ENCODE assay signal across 11 cellular contexts in the genomic region with DNA sequence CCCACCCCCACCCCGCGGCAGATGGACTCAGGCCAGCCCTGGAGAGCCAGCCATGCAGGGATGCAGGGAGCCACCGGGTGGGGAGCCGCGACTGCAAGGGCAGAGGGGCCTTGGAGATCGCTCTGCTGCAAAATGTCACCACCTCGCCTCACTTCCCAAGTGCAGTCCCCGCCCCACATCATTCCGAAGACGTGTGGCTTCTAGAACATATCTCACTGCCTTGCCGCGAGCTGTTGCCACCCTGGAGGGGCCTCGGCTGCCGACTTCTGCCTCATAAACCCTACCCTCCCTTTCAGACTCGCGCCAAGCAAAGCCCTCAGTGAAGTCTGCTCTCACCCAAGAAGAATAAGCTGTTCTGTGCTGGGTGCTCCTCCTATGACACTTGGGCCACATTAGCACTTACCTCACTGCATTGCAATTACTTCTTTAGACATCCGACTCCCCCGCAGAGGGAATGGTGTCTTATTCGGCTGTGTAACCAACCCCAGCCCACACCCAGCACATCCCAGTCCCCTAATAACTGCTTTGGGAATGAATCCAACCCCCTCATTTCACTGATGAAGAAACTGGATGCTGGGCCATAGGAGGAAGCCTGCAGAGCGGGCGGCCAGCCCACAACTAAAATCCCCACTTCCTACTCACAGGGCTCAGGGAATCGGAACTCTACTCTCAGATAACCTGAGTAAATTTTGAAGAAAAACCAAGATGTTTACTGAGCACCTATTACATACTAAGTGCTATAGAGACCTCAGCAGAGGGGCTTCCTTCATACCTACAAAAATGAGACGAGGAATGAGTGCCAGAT. TPM values are rescaled to one million over a fixed set of nuclear protein-coding genes. Genes with fewer than 3 reads are reported as not detected.
DNase-seq lines count a peak whose midpoint lies in the region; ATAC-seq and TF ChIP-seq lines count a peak whose summit lies in the region.
"Had no signal": no experiment of that assay in that cellular context is flagged by ENCODE, and none has a peak within 500 bp of the region (broad histone marks: within the 10 kb centered on the region; RNA-seq: fewer than 3 reads in every experiment).

No MANE protein-coding gene starts in this region.

- peak overlapping the region; percentile 23 for H3K4me2 ChIP-seq in fibroblast of lung (ENCODE audit: extremely low read depth, insufficient read depth, low read length)

- H3K4me1 ChIP-seq in fibroblast of lung (ENCODE audit: control insufficient read depth, extremely low read depth, insufficient read depth, low read length) (peaks cover 17% of the 10 kb centered on the region), vagina (peaks cover 68% of the 10 kb centered on the region)

- H3K9me3 Mint-ChIP-seq in natural killer cell treated with Interleukin-12 subunit alpha and Interleukin-12 subunit beta and Interleukin-15 and Interleukin-18, amount 100 ng/mL, for 72 hours: no peaks in the 10 kb centered on the region
- H3K9me3 Mint-ChIP-seq in natural killer cell (no peaks in the 10 kb centered on the region), nephron (no peaks in the 10 kb centered on the region)

- peak overlapping the region; percentile 26 for H3K4me3 Mint-ChIP-seq in natural killer cell treated with Interleukin-12 subunit alpha and Interleukin-12 subunit beta and Interleukin-15 and Interleukin-18, amount 100 ng/mL, for 72 hours
- H3K4me3 Mint-ChIP-seq in natural killer cell (no peak overlapping the region), nephron (peak overlapping the region; percentile 60 to 64 (median 61))

- peaks cover 17% of the 10 kb centered on the region for H3K79me2 ChIP-seq in fibroblast of lung (ENCODE audit: control insufficient read depth, insufficient read depth, low read length)

- H3K27ac ChIP-seq in fibroblast of lung (ENCODE audit: insufficient read depth, low read length) (no peak overlapping the region), vagina (peak overlapping the region; percentile 17)
- H3K27ac ChIP-seq: BLaER1 treated with 17β-estradiol and CSF1 and Interleukin-3, amounts not matched to agents 10 nM and 100 nM had no signal

- ATAC-seq in natural killer cell treated with Interleukin-12 subunit alpha and Interleukin-12 subunit beta and Interleukin-15 and Interleukin-18, amount 100 ng/mL, for 72 hours: no peak
- ATAC-seq in natural killer cell (no peak), HG03439 (IDR thresholded peaks at IDR 0.05; ENCODE audit: unreplicated experiment) (no peak), GM19467 (IDR thresholded peaks at IDR 0.05; ENCODE audit: unreplicated experiment) (no peak)

- H3K27ac Mint-ChIP-seq in natural killer cell treated with Interleukin-12 subunit alpha and Interleukin-12 subunit beta and Interleukin-15 and Interleukin-18, amount 100 ng/mL, for 72 hours: peak overlapping the region in 1 of 2 donors; percentile 96
- H3K27ac Mint-ChIP-seq in natural killer cell: no peak overlapping the region
- peak overlapping the region; percentile 22 to 51 (median 23) for H3K27ac Mint-ChIP-seq in nephron

- peaks cover 65 to 91% of the 10 kb centered on the region in 2 donors for H3K4me1 Mint-ChIP-seq in natural killer cell treated with Interleukin-12 subunit alpha and Interleukin-12 subunit beta and Interleukin-15 and Interleukin-18, amount 100 ng/mL, for 72 hours (ENCODE audit: low read depth in 2 of 2)
- H3K4me1 Mint-ChIP-seq in natural killer cell (peaks cover 36 to 73% of the 10 kb centered on the region in 2 donors), nephron (peaks cover 70% of the 10 kb centered on the region)

- peaks cover 0 to 15% of the 10 kb centered on the region in 2 donors for H3K27me3 Mint-ChIP-seq in natural killer cell treated with Interleukin-12 subunit alpha and Interleukin-12 subunit beta and Interleukin-15 and Interleukin-18, amount 100 ng/mL, for 72 hours
- H3K27me3 Mint-ChIP-seq in natural killer cell (ENCODE audit: low read depth in 2 of 2) (peaks cover 23 to 57% of the 10 kb centered on the region in 2 donors), nephron (ENCODE audit: low read depth) (peaks cover 30% of the 10 kb centered on the region)

- peaks cover 39% of the 10 kb centered on the region for H3K36me3 Mint-ChIP-seq in natural killer cell treated with Interleukin-12 subunit alpha and Interleukin-12 subunit beta and Interleukin-15 and Interleukin-18, amount 100 ng/mL, for 72 hours
- H3K36me3 Mint-ChIP-seq in natural killer cell (no peaks in the 10 kb centered on the region), nephron (ENCODE audit: low read depth) (peaks cover 88% of the 10 kb centered on the region)

- H4K20me1 ChIP-seq in fibroblast of lung (ENCODE audit: control insufficient read depth, extremely low read depth, insufficient read depth, low read length): no peaks in the 10 kb centered on the region

- TF ChIP-seq CTCF in natural killer cell (IDR thresholded peaks at IDR 0.05) (no peak), fibroblast of lung (conservative IDR thresholded peaks at IDR 0.05 in 1 of 2, IDR thresholded peaks at IDR 0.05 in 1 of 2; ENCODE audit: low read depth in 1 of 2, low read length in 2 of 2) (no peak), nephron (IDR thresholded peaks at IDR 0.05; ENCODE audit: unreplicated experiment in 3 of 3) (no peak), vagina (IDR thresholded peaks at IDR 0.05) (no peak)

- no peaks in the 10 kb centered on the region for H3K27me3 ChIP-seq in fibroblast of lung (ENCODE audit: control insufficient read depth, insufficient read depth, low read length)
- no peaks in the 10 kb centered on the region for H3K27me3 ChIP-seq in vagina

- DNase-seq in natural killer cell treated with Interleukin-12 subunit alpha and Interleukin-12 subunit beta and Interleukin-15 and Interleukin-18, amount 100 ng/mL, for 72 hours (ENCODE audit: low spot score): no peak
- no peak for DNase-seq in natural killer cell
- peak; percentile 76 to 79 for DNase-seq in fibroblast of lung (ENCODE audit: low read depth in 2 of 2)
- no peak for DNase-seq in vagina (ENCODE audit: extremely low spot score in 2 of 2)
- no peak for DNase-seq in iPS-NIHi11 (ENCODE audit: low spot score)
- DNase-seq: activated CD8-positive, alpha-beta memory T cell treated with anti-CD3 and anti-CD28 coated beads for 24 hours; NCI-H226 had no signal

- H3K4me3 ChIP-seq in fibroblast of lung (replicated peaks in 1 of 4; ENCODE audit: control extremely low read depth in 1 of 4, insufficient read depth in 1 of 4, low read depth in 3 of 4, low read length in 4 of 4) (no peak overlapping the region), vagina (peak overlapping the region in 1 of 2 donors; percentile 1)
- H3K4me3 ChIP-seq: BLaER1 treated with 17β-estradiol and CSF1 and Interleukin-3, amounts not matched to agents 10 nM and 100 nM had no signal

- no peak overlapping the region for H2AFZ ChIP-seq in fibroblast of lung (ENCODE audit: low read length)

- H3K9me3 ChIP-seq in fibroblast of lung (ENCODE audit: control insufficient read depth, insufficient read depth, low read depth, low read length) (no peaks in the 10 kb centered on the region), vagina (no peaks in the 10 kb centered on the region)
- H3K9me3 ChIP-seq: BLaER1 treated with 17β-estradiol and CSF1 and Interleukin-3, amounts not matched to agents 10 nM and 100 nM had no signal

- H3K36me3 ChIP-seq in fibroblast of lung (ENCODE audit: control insufficient read depth, insufficient read depth, low read length) (peaks cover 7% of the 10 kb centered on the region), vagina (peaks cover 0 to 35% of the 10 kb centered on the region in 2 donors)

- intact Hi-C loops in natural killer cell (cut with micrococcal nuclease): no loop called here
- intact Hi-C loops in vagina (cut with DNase I): no loop called here

- peak overlapping the region; percentile 25 for H3K9ac ChIP-seq in fibroblast of lung (ENCODE audit: insufficient read depth, low read length)
- H3K9ac ChIP-seq: BLaER1 treated with 17β-estradiol and CSF1 and Interleukin-3, amounts not matched to agents 10 nM and 100 nM had no signal

- no peak for TF ChIP-seq POLR2A in vagina (IDR thresholded peaks at IDR 0.05)

RNA-seq across cellular contexts. Expression of a gene that starts 8.6 kb away (rescaled TPM):
- 100 to 1,000 TPM in 1 of 2 donors, 10 to 100 TPM in 1; 57.6 to 128 TPM for total RNA-seq in natural killer cell treated with Interleukin-12 subunit alpha and Interleukin-12 subunit beta and Interleukin-15 and Interleukin-18, amount 100 ng/mL, for 72 hours
- 10 to 100 TPM; 32.1 to 94.9 (median 36.7) TPM for total RNA-seq in natural killer cell
- total RNA-seq in fibroblast of lung: 16.5 and 19.3 TPM in 2 replicates
- 14.6 and 19.9 TPM in 2 replicates for polyA plus RNA-seq in fibroblast of lung
- 18.7 and 19.1 TPM in 2 replicates for polyA plus RNA-seq in fibroblast of lung (2012)
- 16.4 and 22.0 TPM in 2 replicates for polyA minus RNA-seq in fibroblast of lung (ENCODE audit: low replicate concordance)
- total RNA-seq in vagina: 64.6 TPM

Comparison
In these comparisons a context has a peak if more than half of its experiments do, and no peak if none do; other contexts are left out.
1. DNase-seq: peak in fibroblast of lung (2 of 2); none in natural killer cell treated with Interleukin-12 subunit alpha and Interleukin-12 subunit beta and Interleukin-15 and Interleukin-18, amount 100 ng/mL, for 72 hours (single experiment), natural killer cell (single experiment), vagina (0 of 2) and iPS-NIHi11 (single experiment).
2. H3K27ac Mint-ChIP-seq: peak in nephron (3 of 3); none in natural killer cell (0 of 2).